ENCODE assay signal across 1 cellular context in the genomic region with DNA sequence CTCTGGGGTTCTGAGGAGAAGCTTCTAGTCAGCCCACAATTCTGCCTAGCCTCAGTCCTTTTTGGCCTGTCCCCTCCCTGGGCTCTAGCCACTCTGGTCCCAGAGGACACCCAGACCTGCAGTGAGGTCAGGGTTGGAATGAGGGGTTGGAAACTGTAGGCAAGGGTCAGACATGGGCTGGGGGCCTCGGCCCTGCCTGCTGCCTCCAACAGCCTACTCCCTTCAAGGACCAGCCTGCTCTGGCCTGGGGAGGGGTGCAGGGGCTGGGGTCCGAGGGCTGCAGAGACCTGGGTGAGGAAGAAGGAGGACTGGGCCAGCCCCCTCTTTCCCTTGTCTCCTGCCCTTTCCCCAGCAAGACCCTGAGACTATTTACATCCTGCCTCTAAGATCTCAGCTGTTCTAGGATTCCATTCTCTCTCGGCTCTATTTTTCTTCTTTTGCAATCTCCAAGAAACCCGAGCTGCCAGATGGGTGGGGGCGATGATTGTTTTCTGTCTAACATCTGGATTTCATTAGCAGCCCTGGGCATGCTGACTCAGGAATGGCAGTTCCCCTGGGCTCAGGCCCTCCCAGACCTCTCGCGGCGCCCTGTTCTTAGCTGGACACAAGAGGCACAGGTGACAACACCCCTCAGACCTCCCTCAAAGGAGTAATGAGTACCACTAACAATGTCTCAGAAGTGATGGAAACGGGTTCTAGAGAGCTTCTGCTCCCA.
A peak's percentile ranks its signal among the peaks of the same experiment; 100 is the strongest.
TF ChIP-seq lines count a peak whose summit lies in the region.

No MANE protein-coding gene starts in this region.

TF ChIP-seq in HEK293, 187 proteins besides CTCF, POLR2A, EP300 and RAD21 (continued from another document):
- TF ChIP-seq, protein P1, sequence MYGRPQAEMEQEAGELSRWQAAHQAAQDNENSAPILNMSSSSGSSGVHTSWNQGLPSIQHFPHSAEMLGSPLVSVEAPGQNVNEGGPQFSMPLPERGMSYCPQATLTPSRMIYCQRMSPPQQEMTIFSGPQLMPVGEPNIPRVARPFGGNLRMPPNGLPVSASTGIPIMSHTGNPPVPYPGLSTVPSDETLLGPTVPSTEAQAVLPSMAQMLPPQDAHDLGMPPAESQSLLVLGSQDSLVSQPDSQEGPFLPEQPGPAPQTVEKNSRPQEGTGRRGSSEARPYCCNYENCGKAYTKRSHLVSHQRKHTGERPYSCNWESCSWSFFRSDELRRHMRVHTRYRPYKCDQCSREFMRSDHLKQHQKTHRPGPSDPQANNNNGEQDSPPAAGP (tag by site-specific recombination; IDR thresholded peaks at IDR 0.05) = 0 out of 2 replicates have a peak, but pooled peaks have one; percentile 29
- TF ChIP-seq ZNF155 (tag by site-specific recombination; IDR thresholded peaks at IDR 0.05) (no peak), ZNF169 (tag by site-specific recombination; IDR thresholded peaks at IDR 0.05) (no peak), ZBTB7A (tag by site-specific recombination; IDR thresholded peaks at IDR 0.05; ENCODE audit: low read depth) (no peak), ZNF837 (tag by site-specific recombination; IDR thresholded peaks at IDR 0.05) (no peak), KLF1 (tag by site-specific recombination; IDR thresholded peaks at IDR 0.05) (0 out of 2 replicates have a peak, but pooled peaks have one; percentile 12)
